Comparison of ENCODE assay signal across 2 cellular contexts in genomic region chr1:21347072-21347581, GRCh38.
TF ChIP-seq lines count a peak whose summit lies in the region.

No MANE protein-coding gene starts in this region.

TF ChIP-seq in A549, 52 proteins besides CTCF, POLR2A, EP300 and RAD21 (continued from another document):
- TF ChIP-seq FOSL2 (IDR thresholded peaks at IDR 0.05), result no peak
- no peak for TF ChIP-seq FOSL2 (CRISPR knock-in tag; IDR thresholded peaks at IDR 0.05)
- TF ChIP-seq BCL3 (IDR thresholded peaks at IDR 0.05), result no peak
TF ChIP-seq in A549: peak in this region for 0.

TF ChIP-seq in liver, 16 proteins besides CTCF, POLR2A, EP300 and RAD21 (continued from another document):
- no peak for TF ChIP-seq REST (IDR thresholded peaks at IDR 0.05)
- no peak for TF ChIP-seq HNF4G (IDR thresholded peaks at IDR 0.05)
- no peak for TF ChIP-seq FOXA1 (IDR thresholded peaks at IDR 0.05)
- TF ChIP-seq RXRA (IDR thresholded peaks at IDR 0.05), result no peak
- no peak for TF ChIP-seq SP1 (IDR thresholded peaks at IDR 0.05)
- TF ChIP-seq YY1 (IDR thresholded peaks at IDR 0.05), result no peak
- TF ChIP-seq NR2F2 (IDR thresholded peaks at IDR 0.05), result no peak
TF ChIP-seq in liver: peak in this region for 0.
